ENCODE assay signal across 8 cellular contexts in genomic region chr1:96236156-96236739, GRCh38.
A peak's percentile ranks its signal among the peaks of the same experiment; 100 is the strongest.
DNase-seq lines count a peak whose midpoint lies in the region; ATAC-seq and TF ChIP-seq lines count a peak whose summit lies in the region.

No MANE protein-coding gene starts in this region.

- no peak overlapping the region for H3K4me3 Mint-ChIP-seq in activated naive CD8-positive, alpha-beta T cell treated with anti-CD3 and anti-CD28 coated beads for 36 hours

- WGBS in transverse colon (ENCODE audit: low coverage in 1 of 2), 2 donors, result 29 to 42% methylated on average over 3 to 4 of the region's 4 CpGs

- no peaks in the 10 kb centered on the region for H3K36me3 Mint-ChIP-seq in activated naive CD8-positive, alpha-beta T cell treated with anti-CD3 and anti-CD28 coated beads for 36 hours

- TF ChIP-seq CTCF in transverse colon (IDR thresholded peaks at IDR 0.05), result peak; percentile 46 to 55 (median 54)

- no peak overlapping the region for H3K4me3 ChIP-seq in transverse colon

- no peaks in the 10 kb centered on the region for H3K36me3 ChIP-seq in transverse colon

- no peak overlapping the region for H3K27ac ChIP-seq in transverse colon

- H3K27ac Mint-ChIP-seq in activated naive CD8-positive, alpha-beta T cell treated with anti-CD3 and anti-CD28 coated beads for 36 hours, result no peak overlapping the region

- intact Hi-C loops in transverse colon (cut with DNase I; ENCODE audit: low total_unique reads), result no loop called here

- peak; percentile 71 for ATAC-seq in GM21390 (IDR thresholded peaks at IDR 0.05; ENCODE audit: unreplicated experiment)

- no peaks in the 10 kb centered on the region for H3K27me3 ChIP-seq in transverse colon

- H3K4me1 ChIP-seq in transverse colon, result peaks cover 0 to 11% (median 0%) of the 10 kb centered on the region in 4 donors

- no peak for TF ChIP-seq POLR2A in transverse colon (IDR thresholded peaks at IDR 0.05)

- H3K9me3 Mint-ChIP-seq in activated naive CD8-positive, alpha-beta T cell treated with anti-CD3 and anti-CD28 coated beads for 36 hours, result no peaks in the 10 kb centered on the region

- in situ Hi-C loops in Caki2 (cut with HindIII; ENCODE audit: low pct_unique_long_range_greater_than_20kb, low sequenced_read_pairs), result loop anchor here (10.0 kb wide), 1 partner anchor 479 kb away; no protein-coding TSS in a partner anchor
- in situ Hi-C loops in transverse colon (cut with MboI; ENCODE audit: low pct_ligation_motif_present in 1 of 4, low pct_unique_long_range_greater_than_20kb in 1 of 4, low sequenced_read_pairs in 3 of 4), result loop anchor here in 2 of 4 donors (25.0 kb wide), 1 partner anchor 601 kb away; no protein-coding TSS in a partner anchor

- no peaks in the 10 kb centered on the region for H3K4me1 Mint-ChIP-seq in activated naive CD8-positive, alpha-beta T cell treated with anti-CD3 and anti-CD28 coated beads for 36 hours

- DNase-seq in Caki2 (ENCODE audit: low read depth) (peak; percentile 46), NCI-H2029 (lab: John Stamatoyannopoulos, UW) (peak; percentile 56), amniotic epithelial cell (ENCODE audit: low read depth) (peak; percentile 71), iPS-NIHi7 (ENCODE audit: extremely low spot score) (peak; percentile 28), transverse colon (peak; percentile 8), T-helper 9 cell (no peak)
- no peak for DNase-seq in activated naive CD8-positive, alpha-beta T cell treated with anti-CD3 and anti-CD28 coated beads for 36 hours

- TF ChIP-seq EP300 in transverse colon (IDR thresholded peaks at IDR 0.05; ENCODE audit: low read depth), result no peak

- no peaks in the 10 kb centered on the region for H3K27me3 Mint-ChIP-seq in activated naive CD8-positive, alpha-beta T cell treated with anti-CD3 and anti-CD28 coated beads for 36 hours

- no peaks in the 10 kb centered on the region for H3K9me3 ChIP-seq in transverse colon

Comparison
In these comparisons a context has a peak if more than half of its experiments do, and no peak if none do; other contexts are left out.
1. DNase-seq: peak in Caki2 (single experiment), NCI-H2029 (single experiment), amniotic epithelial cell (single experiment), iPS-NIHi7 (single experiment) and transverse colon (single experiment); none in activated naive CD8-positive, alpha-beta T cell treated with anti-CD3 and anti-CD28 coated beads for 36 hours (single experiment) and T-helper 9 cell (single experiment).